In genomic region chr6:121849477-121849876, GRCh38 we compare ENCODE assay signal across 8 cellular contexts.
DNase-seq lines count a peak whose midpoint lies in the region; ATAC-seq and TF ChIP-seq lines count a peak whose summit lies in the region.

No MANE protein-coding gene starts in this region.

- no peak overlapping the region for H3K27ac Mint-ChIP-seq in Caco-2 (ENCODE audit: unreplicated experiment)
- no peak overlapping the region for H3K27ac Mint-ChIP-seq in activated naive CD4-positive, alpha-beta T cell treated with anti-CD3 and anti-CD28 coated beads, Interleukin-2, amount 50 U/mL, for 72 hours

- H3K4me1 Mint-ChIP-seq in Caco-2 (ENCODE audit: low read depth, unreplicated experiment) = peaks cover 37% of the 10 kb centered on the region

- peak; percentile 68 to 81 for TF ChIP-seq CTCF in Caco-2 (IDR thresholded peaks at IDR 0.05; ENCODE audit: insufficient read depth in 1 of 2, low read depth in 1 of 2, low read length in 1 of 2, severe bottlenecking in 1 of 2, unreplicated experiment in 1 of 2)

- DNase-seq in Caco-2 (peak; percentile 69 to 83), NCI-H1694 treated with DMSO at 0.1 percent for 48 hours (lab: John Stamatoyannopoulos, UW) (peak; percentile 24), right cardiac atrium (peak in 1 of 3 donors; percentile 47)
- DNase-seq in activated naive CD4-positive, alpha-beta T cell treated with anti-CD3 and anti-CD28 coated beads, Interleukin-2, amount 50 U/mL, for 72 hours (ENCODE audit: low spot score in 2 of 2) = peak in 1 of 2 donors; percentile 60
- peak; percentile 10 to 13 for DNase-seq in stimulated activated CD4-positive, alpha-beta T cell treated with anti-CD3 and anti-CD28 coated beads, Interleukin-2, amount 100 ng/mL, for 48 hours
- no peak for DNase-seq in activated effector memory CD4-positive, alpha-beta T cell treated with Interleukin-2 at 50 U/mL for 16 hours

- CTCF ChIA-PET in Caco-2 (lab: Charles Lee) = interaction anchor here (0.9 to 1.7 kb wide), 6 partner anchors 8 to 419 kb away, joined by 3 to 10 read pairs (median 4); partner anchors contain the start of gene GJA1

- H3K4me3 ChIP-seq in Caco-2 (ENCODE audit: low read depth, low read length) = no peak overlapping the region
- no peak overlapping the region for H3K4me3 ChIP-seq in right cardiac atrium (ENCODE audit: low read length)

- no peak overlapping the region for H3K27ac ChIP-seq in right cardiac atrium (ENCODE audit: low read length)

- ATAC-seq in GM18867 (IDR thresholded peaks at IDR 0.05; ENCODE audit: unreplicated experiment) (peak; percentile 94), HG02973 (IDR thresholded peaks at IDR 0.05; ENCODE audit: unreplicated experiment) (peak; percentile 96), right cardiac atrium (peak; percentile 90 to 94)
- ATAC-seq in activated naive CD4-positive, alpha-beta T cell treated with anti-CD3 and anti-CD28 coated beads, Interleukin-2, amount 50 U/mL, for 72 hours = peak; percentile 54 to 86

- H3K9me3 ChIP-seq in Caco-2 (no peaks in the 10 kb centered on the region), right cardiac atrium (ENCODE audit: control insufficient read depth, low read length) (no peaks in the 10 kb centered on the region)

- H3K36me3 ChIP-seq in Caco-2 (ENCODE audit: control insufficient read depth, insufficient read depth, low read length) = no peaks in the 10 kb centered on the region

- H3K4me1 ChIP-seq in Caco-2 (peaks cover 37% of the 10 kb centered on the region), right cardiac atrium (ENCODE audit: control insufficient read depth, insufficient read depth, low read length) (peaks cover 5% of the 10 kb centered on the region)

- H3K9me3 Mint-ChIP-seq in Caco-2 (ENCODE audit: unreplicated experiment) = peaks cover under 1% of the 10 kb centered on the region
- no peaks in the 10 kb centered on the region for H3K9me3 Mint-ChIP-seq in activated naive CD4-positive, alpha-beta T cell treated with anti-CD3 and anti-CD28 coated beads, Interleukin-2, amount 50 U/mL, for 72 hours

- H3K36me3 Mint-ChIP-seq in Caco-2 (ENCODE audit: insufficient read depth, unreplicated experiment) = no peaks in the 10 kb centered on the region
- no peaks in the 10 kb centered on the region for H3K36me3 Mint-ChIP-seq in activated naive CD4-positive, alpha-beta T cell treated with anti-CD3 and anti-CD28 coated beads, Interleukin-2, amount 50 U/mL, for 72 hours

- H3K4me3 Mint-ChIP-seq in Caco-2 (ENCODE audit: unreplicated experiment) = no peak overlapping the region

- POLR2A ChIA-PET in Caco-2 (lab: Charles Lee) = no interaction called here

- H3K27me3 ChIP-seq in Caco-2 (replicated peaks; ENCODE audit: control insufficient read depth, insufficient read depth, low read length) (no peaks in the 10 kb centered on the region), right cardiac atrium (ENCODE audit: control insufficient read depth, insufficient read depth) (no peaks in the 10 kb centered on the region)

- intact Hi-C loops in Caco-2 (cut with micrococcal nuclease; ENCODE audit: unreplicated experiment) (loop anchor here (1.0 to 10.0 kb wide), 11 partner anchors 32 to 419 kb away; no protein-coding TSS in a partner anchor), right cardiac atrium (cut with DNase I) (loop anchor here (2.0 to 10.0 kb wide), 3 partner anchors 412 to 417 kb away; partner anchors contain the start of gene GJA1 (in 3 of the 4))

- no TSS peak for BruUV-seq in Caco-2 (replicated peaks; lab: Mats Ljungman, UMichigan)

- WGBS in right cardiac atrium = 39% methylated on average over 5 of the region's 5 CpGs

- no peaks in the 10 kb centered on the region for H3K27me3 Mint-ChIP-seq in Caco-2 (ENCODE audit: insufficient read depth, unreplicated experiment)
